In the genomic region with DNA sequence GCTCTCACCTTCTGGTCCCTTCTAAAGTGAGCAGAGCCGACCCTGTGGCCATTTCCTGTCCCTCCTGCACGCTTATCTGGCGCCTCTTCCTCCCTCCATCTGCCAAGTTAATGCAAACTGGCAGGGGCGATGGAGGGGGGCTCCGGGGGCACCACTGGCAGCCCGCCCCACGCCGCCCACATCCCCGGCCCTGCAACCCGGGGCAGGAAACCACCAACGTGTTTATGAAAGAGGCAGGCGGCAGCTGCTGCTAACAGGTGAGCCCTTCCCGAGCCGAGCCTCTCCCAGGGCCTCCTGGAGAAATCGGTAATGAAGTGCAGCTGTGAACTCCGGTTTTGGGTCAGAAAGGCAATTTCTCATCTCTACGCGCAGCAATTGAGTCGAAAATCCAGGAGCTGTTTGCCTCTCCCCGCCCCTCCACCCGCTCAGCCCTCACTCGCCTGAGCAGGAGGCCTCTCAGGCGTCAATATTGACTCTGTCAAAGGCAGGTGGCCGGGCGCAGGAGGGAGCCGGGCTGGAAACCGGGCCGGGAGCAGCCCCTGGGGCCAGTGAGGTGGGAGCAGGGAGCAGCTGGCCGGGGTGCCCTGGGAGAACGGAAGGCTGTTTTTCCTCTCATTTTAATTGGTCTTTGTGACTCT, we compare ENCODE assay signal across 8 cellular contexts.
DNase-seq lines count a peak whose midpoint lies in the region; TF ChIP-seq lines count a peak whose summit lies in the region.

No MANE protein-coding gene starts in this region.

- peak overlapping the region; percentile 12 for H3K27ac Mint-ChIP-seq in activated naive CD4-positive, alpha-beta T cell treated with anti-CD3 and anti-CD28 coated beads, Interleukin-2, amount 50 U/mL, for 24 hours
- no peak overlapping the region for H3K27ac Mint-ChIP-seq in H9

- peaks cover 42% of the 10 kb centered on the region for H3K4me1 Mint-ChIP-seq in activated naive CD4-positive, alpha-beta T cell treated with anti-CD3 and anti-CD28 coated beads, Interleukin-2, amount 50 U/mL, for 24 hours
- peaks cover 22 to 41% of the 10 kb centered on the region in 2 experiments for H3K4me1 Mint-ChIP-seq in H9

- H3K9me3 Mint-ChIP-seq in activated naive CD4-positive, alpha-beta T cell treated with anti-CD3 and anti-CD28 coated beads, Interleukin-2, amount 50 U/mL, for 24 hours = no peaks in the 10 kb centered on the region
- H3K9me3 Mint-ChIP-seq in H9 = no peaks in the 10 kb centered on the region

- H3K14ac ChIP-seq in H9 (ENCODE audit: insufficient read depth, low read length) = no peak overlapping the region

- H3K4me3 ChIP-seq in H7 (ENCODE audit: insufficient read depth, low read depth, low read length) = no peak overlapping the region
- peak overlapping the region in 1 of 8 donors; percentile 26 for H3K4me3 ChIP-seq in spleen
- no peak overlapping the region for H3K4me3 ChIP-seq in esophagus muscularis mucosa

- no peak for TF ChIP-seq POLR2A in spleen (IDR thresholded peaks at IDR 0.05)
- no peak for TF ChIP-seq POLR2A in esophagus muscularis mucosa (IDR thresholded peaks at IDR 0.05; ENCODE audit: low read depth)

- DNase-seq in H7 (peak; percentile 82), NCI-H510A (lab: John Stamatoyannopoulos, UW) (peak; percentile 90), spleen (peak; percentile 89), HUDEP-2 (lab: John Stamatoyannopoulos, UW; ENCODE audit: unreplicated experiment in 76 of 76) (no peak), H9 (no peak), esophagus muscularis mucosa (ENCODE audit: extremely low spot score) (no peak), C1 segment of cervical spinal cord (lab: John Stamatoyannopoulos, UW) (no peak)

- no peak overlapping the region for H2AK5ac ChIP-seq in H9 (ENCODE audit: insufficient read length, low read length)

- no peak for TF ChIP-seq EP300 in esophagus muscularis mucosa (IDR thresholded peaks at IDR 0.05)

- intact Hi-C loops in spleen (cut with DNase I; ENCODE audit: low total_unique reads) (no loop called here), esophagus muscularis mucosa (cut with DNase I) (no loop called here)

- H2BK20ac ChIP-seq in H9 (ENCODE audit: low read depth, low read length, poor library complexity, severe bottlenecking) = no peak overlapping the region

- no peak overlapping the region for H2BK120ac ChIP-seq in H9 (ENCODE audit: low read depth, low read length, poor library complexity, severe bottlenecking)

- no peak overlapping the region for H2BK15ac ChIP-seq in H9 (ENCODE audit: low read depth, low read length)

- peak overlapping the region in 7 of 8 donors; percentile 30 to 72 (median 36) for H3K27ac ChIP-seq in spleen
- H3K27ac ChIP-seq in H9 (ENCODE audit: insufficient read length, low read depth, low read length) = no peak overlapping the region
- H3K27ac ChIP-seq in esophagus muscularis mucosa (replicated peaks in 1 of 4) = no peak overlapping the region

- no peak overlapping the region for H4K91ac ChIP-seq in H9 (ENCODE audit: insufficient read length, low read depth, low read length)

- H3K4ac ChIP-seq in H9 (ENCODE audit: low read depth, low read length) = no peak overlapping the region

- H3K36me3 ChIP-seq in H7 (replicated peaks; ENCODE audit: control insufficient read depth, insufficient read depth, low read length) = no peaks in the 10 kb centered on the region
- no peaks in the 10 kb centered on the region for H3K36me3 ChIP-seq in spleen
- no peaks in the 10 kb centered on the region for H3K36me3 ChIP-seq in esophagus muscularis mucosa

- H3K4me1 ChIP-seq in spleen = peaks cover 16 to 44% (median 30%) of the 10 kb centered on the region in 6 donors
- peaks cover 1% of the 10 kb centered on the region; the same call in 1 of the 2 replicates for H3K4me1 ChIP-seq in H9 (ENCODE audit: insufficient read depth, low read length)
- peaks cover 2 to 34% (median 18%) of the 10 kb centered on the region in 4 donors for H3K4me1 ChIP-seq in esophagus muscularis mucosa

- TF ChIP-seq CTCF in spleen (IDR thresholded peaks at IDR 0.05 in 8 of 11, conservative IDR thresholded peaks at IDR 0.05 in 3 of 11) = no peak
- TF ChIP-seq CTCF in H9 (conservative IDR thresholded peaks at IDR 0.05) = no peak
- no peak for TF ChIP-seq CTCF in esophagus muscularis mucosa (IDR thresholded peaks at IDR 0.05)

- no peaks in the 10 kb centered on the region for H3K79me1 ChIP-seq in H9 (ENCODE audit: insufficient read depth, low read depth, low read length, poor library complexity, severe bottlenecking)

- H4K20me1 ChIP-seq in H9 (ENCODE audit: control insufficient read depth, insufficient read depth, insufficient read length) = peaks cover 6% of the 10 kb centered on the region

- 11 to 34% (median 24%) methylated on average over 16 to 30 of the region's 30 CpGs for whole genome bisulfite sequencing in spleen, 5 donors
- WGBS in H9 (ENCODE audit: extremely low coverage, insufficient read length, low lambda C conversion rate) = no CpG with 5 or more reads among the region's 30 CpGs
- WGBS in esophagus muscularis mucosa = 65% methylated on average over 23 of the region's 30 CpGs

- no peak overlapping the region for H4K5ac ChIP-seq in H9 (ENCODE audit: insufficient read length, low read depth, low read length)

- no peak overlapping the region for H4K8ac ChIP-seq in H9 (replicated peaks; ENCODE audit: insufficient read length, low read depth, low read length)

- H2AFZ ChIP-seq in H9 (ENCODE audit: low read length) = no peak overlapping the region

- H3K27me3 Mint-ChIP-seq in activated naive CD4-positive, alpha-beta T cell treated with anti-CD3 and anti-CD28 coated beads, Interleukin-2, amount 50 U/mL, for 24 hours = no peaks in the 10 kb centered on the region
- peaks cover 9% of the 10 kb centered on the region for H3K27me3 Mint-ChIP-seq in H9 (ENCODE audit: low read depth)

- no peak overlapping the region for H3K18ac ChIP-seq in H9 (ENCODE audit: insufficient read length, low read depth, low read length)

- H3K9me3 ChIP-seq in spleen (no peaks in the 10 kb centered on the region), H9 (ENCODE audit: control insufficient read depth, low read depth, low read length) (no peaks in the 10 kb centered on the region), esophagus muscularis mucosa (no peaks in the 10 kb centered on the region)

- H2BK5ac ChIP-seq in H9 (ENCODE audit: insufficient read length, low read length) = no peak overlapping the region

- H2BK12ac ChIP-seq in H9 (ENCODE audit: insufficient read length, low read depth, low read length) = no peak overlapping the region

- no peak overlapping the region for H3T11ph ChIP-seq in H9 (ENCODE audit: low read length)

- peak overlapping the region; percentile 52 for H3K4me3 Mint-ChIP-seq in activated naive CD4-positive, alpha-beta T cell treated with anti-CD3 and anti-CD28 coated beads, Interleukin-2, amount 50 U/mL, for 24 hours
- no peak overlapping the region for H3K4me3 Mint-ChIP-seq in H9

- no peaks in the 10 kb centered on the region for H3K36me3 Mint-ChIP-seq in activated naive CD4-positive, alpha-beta T cell treated with anti-CD3 and anti-CD28 coated beads, Interleukin-2, amount 50 U/mL, for 24 hours
- H3K36me3 Mint-ChIP-seq in H9 (ENCODE audit: insufficient read depth in 1 of 3, low read depth in 3 of 3) = no peaks in the 10 kb centered on the region

- H3K56ac ChIP-seq in H9 (ENCODE audit: insufficient read length, low read depth, low read length) = no peak overlapping the region

- no peak overlapping the region for H3K4me2 ChIP-seq in H9 (ENCODE audit: insufficient read depth, insufficient read length, low read length)

- no peaks in the 10 kb centered on the region for H3K27me3 ChIP-seq in H7 (ENCODE audit: control insufficient read depth, insufficient read depth, low read length)
- peaks cover 0 to 28% (median 0%) of the 10 kb centered on the region in 7 donors for H3K27me3 ChIP-seq in spleen (replicated peaks in 1 of 7)
- H3K27me3 ChIP-seq in H9 (ENCODE audit: insufficient read depth, low read length) = no peaks in the 10 kb centered on the region
- no peaks in the 10 kb centered on the region for H3K27me3 ChIP-seq in esophagus muscularis mucosa

- no peaks in the 10 kb centered on the region for H3K23me2 ChIP-seq in H9 (ENCODE audit: insufficient read length, low read depth, low read length, poor library complexity, severe bottlenecking)

- no peak overlapping the region for H3K23ac ChIP-seq in H9 (ENCODE audit: insufficient read length, low read depth, low read length)

- no peak overlapping the region for H3K9ac ChIP-seq in H9 (ENCODE audit: extremely low read depth, insufficient read length, low read length)

- no peaks in the 10 kb centered on the region for H3K79me2 ChIP-seq in H9 (ENCODE audit: insufficient read depth, low read length)

Comparison
In these comparisons a context has a peak if more than half of its experiments do, and no peak if none do; other contexts are left out.
1. DNase-seq: peak in H7 (single experiment), NCI-H510A (single experiment) and spleen (single experiment); none in HUDEP-2 (0 of 76), H9 (single experiment), esophagus muscularis mucosa (single experiment) and C1 segment of cervical spinal cord (0 of 14).
2. H3K27ac ChIP-seq: peak in spleen (7 of 8); none in H9 (single experiment) and esophagus muscularis mucosa (0 of 4).